In genomic region chr4:25827897-25828296, GRCh38 we compare ENCODE assay signal across 23 cellular contexts. TPM values are rescaled to one million over a fixed set of nuclear protein-coding genes. Genes with fewer than 3 reads are reported as not detected.
DNase-seq lines count a peak whose midpoint lies in the region; ATAC-seq and TF ChIP-seq lines count a peak whose summit lies in the region.
"Had no signal": no experiment of that assay in that cellular context is flagged by ENCODE, and none has a peak within 500 bp of the region (broad histone marks: within the 10 kb centered on the region; RNA-seq: fewer than 3 reads in every experiment).

No MANE protein-coding gene starts in this region.

- no peaks in the 10 kb centered on the region for H3K9me3 ChIP-seq in heart left ventricle
- no peaks in the 10 kb centered on the region for H3K9me3 ChIP-seq in upper lobe of right lung
- H3K9me3 ChIP-seq: MG63, SJCRH30 had no signal

- DNase-seq in Right ventricle myocardium superior, result no peak
- no peak for DNase-seq in heart left ventricle
- peak; percentile 90 to 93 for DNase-seq in NCI-H524 (lab: John Stamatoyannopoulos, UW)
- DNase-seq in memory B cell (ENCODE audit: low spot score in 2 of 2), result no peak
- DNase-seq in upper lobe of right lung, result no peak
- no peak for DNase-seq in head of caudate nucleus
- DNase-seq: CD8-positive, alpha-beta memory T cell; DMS153; DND-41; GOT3; HCEC 1CT; KBM-7; MG63; NCI-H1694; NCI-H2029 treated with DMSO at 0.1 percent for 48 hours; NCI-H2227 treated with DMSO at 0.1 percent for 48 hours; NK-92 treated with Interleukin-12 subunit alpha and Interleukin-12 subunit beta, amount 100 ng/mL, for 24 hours; PC-3; SJCRH30 had no signal

- H3K27ac Mint-ChIP-seq in memory B cell, result peak overlapping the region; percentile 79
- H3K27ac Mint-ChIP-seq: B cell had no signal

- H3K4me3 ChIP-seq in heart left ventricle (no peak overlapping the region), upper lobe of right lung (no peak overlapping the region)
- H3K4me3 ChIP-seq: MG63, SJCRH30 had no signal

- H3K4me3 Mint-ChIP-seq in memory B cell, result no peak overlapping the region
- H3K4me3 Mint-ChIP-seq: B cell; CD8-positive, alpha-beta memory T cell had no signal

- H3K27ac ChIP-seq in heart left ventricle, result no peak overlapping the region
- H3K27ac ChIP-seq in upper lobe of right lung, result no peak overlapping the region
- H3K27ac ChIP-seq: 22Rv1, C4-2B, SJCRH30 had no signal

- TF ChIP-seq CTCF in heart left ventricle (IDR thresholded peaks at IDR 0.05) (no peak), upper lobe of right lung (IDR thresholded peaks at IDR 0.05) (no peak)

- H3K27me3 Mint-ChIP-seq in memory B cell, result no peaks in the 10 kb centered on the region
- H3K27me3 Mint-ChIP-seq: B cell had no signal

- WGBS in heart left ventricle, 4 donors, result 89 to 94% (median 92%) methylated on average over 4 of the region's 4 CpGs

- H3K36me3 Mint-ChIP-seq in memory B cell, result peaks cover 36% of the 10 kb centered on the region

- H3K4me1 Mint-ChIP-seq in memory B cell, result peaks cover 13% of the 10 kb centered on the region

- peaks cover 0 to 11% (median 0%) of the 10 kb centered on the region in 9 donors for H3K36me3 ChIP-seq in heart left ventricle
- H3K36me3 ChIP-seq in upper lobe of right lung, result peaks cover 17% of the 10 kb centered on the region
- H3K36me3 ChIP-seq: MG63 had no signal

- H3K27me3 ChIP-seq in heart left ventricle (no peaks in the 10 kb centered on the region), upper lobe of right lung (no peaks in the 10 kb centered on the region)
- H3K27me3 ChIP-seq: MG63, SJCRH30 had no signal

- peaks cover 0 to 10% (median 5%) of the 10 kb centered on the region in 12 donors for H3K4me1 ChIP-seq in heart left ventricle
- H3K4me1 ChIP-seq in upper lobe of right lung, result peaks cover 7% of the 10 kb centered on the region

- no peaks in the 10 kb centered on the region for H3K9me3 Mint-ChIP-seq in memory B cell
- H3K9me3 Mint-ChIP-seq: CD8-positive, alpha-beta memory T cell had no signal

- intact Hi-C loops in Right ventricle myocardium superior (cut with DNase I) (no loop called here), heart left ventricle (cut with DNase I) (loop anchor here in 1 of 10 donors (2.0 kb wide), 1 partner anchor 43 kb away; no protein-coding TSS in a partner anchor), upper lobe of right lung (cut with DNase I) (no loop called here), head of caudate nucleus (cut with DNase I) (no loop called here)

- ATAC-seq in Right ventricle myocardium superior (ENCODE audit: poor library complexity), result peak; percentile 36
- no peak for ATAC-seq in heart left ventricle
- no peak for ATAC-seq in memory B cell (ENCODE audit: low read depth)
- ATAC-seq in GM21576 (IDR thresholded peaks at IDR 0.05; ENCODE audit: unreplicated experiment), result no peak
- no peak for ATAC-seq in upper lobe of right lung
- ATAC-seq: PC-3 had no signal

- TF ChIP-seq POLR2A in heart left ventricle (IDR thresholded peaks at IDR 0.05), result no peak

RNA-seq across cellular contexts. Expression of gene SEL1L3, which starts 34.9 kb away (rescaled TPM):
- total RNA-seq in Right ventricle myocardium superior, result 3.2 TPM
- total RNA-seq in heart left ventricle, result 10 to 100 TPM in 2 of 9 donors, 1 to 10 TPM in 7; 2.1 to 20.7 (median 3.6) TPM
- 1 to 10 TPM; 1.1 to 2.9 TPM for polyA plus RNA-seq in heart left ventricle
- total RNA-seq in upper lobe of right lung, result 69.2 TPM

Comparison
In these comparisons a context has a peak if more than half of its experiments do, and no peak if none do; other contexts are left out.
1. DNase-seq: peak in NCI-H524 (2 of 2); none in Right ventricle myocardium superior (single experiment), heart left ventricle (0 of 5), memory B cell (0 of 2), upper lobe of right lung (single experiment) and head of caudate nucleus (0 of 42).